In genomic region chr5:148856009-148856367, GRCh38 we compare ENCODE assay signal across 26 cellular contexts. TPM values are rescaled to one million over a fixed set of nuclear protein-coding genes. Genes with fewer than 3 reads are reported as not detected.
A peak's percentile ranks its signal among the peaks of the same experiment; 100 is the strongest.
DNase-seq lines count a peak whose midpoint lies in the region; ATAC-seq and TF ChIP-seq lines count a peak whose summit lies in the region.
"Had no signal": no experiment of that assay in that cellular context is flagged by ENCODE, and none has a peak within 500 bp of the region (broad histone marks: within the 10 kb centered on the region; RNA-seq: fewer than 3 reads in every experiment).

No MANE protein-coding gene starts in this region.

- H3K36me3 Mint-ChIP-seq in T-helper 1 cell treated with Interleukin-12 subunit alpha and Interleukin-12 subunit beta and Interleukin-4 antibody, amounts not matched to agents 30 μg/mL and 1 μg/mL, for 36 hours (ENCODE audit: low read depth): no peaks in the 10 kb centered on the region
- H3K36me3 Mint-ChIP-seq in progenitor cell of endocrine pancreas (ENCODE audit: insufficient read depth): no peaks in the 10 kb centered on the region
- H3K36me3 Mint-ChIP-seq: activated naive CD4-positive, alpha-beta T cell treated with anti-CD3 and anti-CD28 coated beads, Interleukin-2, amount 50 U/mL, for 24 hours had no signal

- no peaks in the 10 kb centered on the region for H3K27me3 ChIP-seq in spleen (replicated peaks in 1 of 7)
- H3K27me3 ChIP-seq: pancreas, suprapubic skin had no signal

- no peaks in the 10 kb centered on the region for H3K36me3 ChIP-seq in spleen
- H3K36me3 ChIP-seq: HAP-1, pancreas, suprapubic skin had no signal

- no peak for TF ChIP-seq CTCF in spleen (IDR thresholded peaks at IDR 0.05 in 8 of 11, conservative IDR thresholded peaks at IDR 0.05 in 3 of 11)
- no peak for TF ChIP-seq CTCF in progenitor cell of endocrine pancreas (IDR thresholded peaks at IDR 0.05; ENCODE audit: unreplicated experiment)

- no peak for TF ChIP-seq RAD21 in Ishikawa (IDR thresholded peaks at IDR 0.05; ENCODE audit: low read depth)

- peaks cover 19% of the 10 kb centered on the region for H3K4me1 Mint-ChIP-seq in T-helper 1 cell treated with Interleukin-12 subunit alpha and Interleukin-12 subunit beta and Interleukin-4 antibody, amounts not matched to agents 30 μg/mL and 1 μg/mL, for 36 hours (ENCODE audit: low read depth)
- no peaks in the 10 kb centered on the region for H3K4me1 Mint-ChIP-seq in progenitor cell of endocrine pancreas (ENCODE audit: low read depth)

- no peak for DNase-seq in T-helper 1 cell
- DNase-seq in left colon: peak; percentile 34 to 40
- no peak for DNase-seq in spleen
- no peak for DNase-seq in progenitor cell of endocrine pancreas (ENCODE audit: low spot score, unreplicated experiment)
- no peak for DNase-seq in Kasumi-1 (lab: John Stamatoyannopoulos, UW)
- no peak for DNase-seq in stimulated activated naive CD4-positive, alpha-beta T cell treated with Interleukin-2 at 50 U/mL for 16 hours (lab: John Stamatoyannopoulos, UW)
- DNase-seq: Caco-2; DND-41; effector CD4-positive, alpha-beta T cell; foreskin melanocyte; hippocampal formation; Karpas-422; mesenchymal stem cell; naive thymus-derived CD4-positive, alpha-beta T cell; NCI-H1694 treated with DMSO at 0.1 percent for 48 hours; NCI-H69; pancreas had no signal

- peaks cover 0 to 61% (median 37%) of the 10 kb centered on the region in 6 donors for H3K4me1 ChIP-seq in spleen
- H3K4me1 ChIP-seq: Caco-2, HAP-1, pancreas had no signal

- H3K4me3 Mint-ChIP-seq in T-helper 1 cell treated with Interleukin-12 subunit alpha and Interleukin-12 subunit beta and Interleukin-4 antibody, amounts not matched to agents 30 μg/mL and 1 μg/mL, for 36 hours: no peak overlapping the region
- H3K4me3 Mint-ChIP-seq in progenitor cell of endocrine pancreas (ENCODE audit: low read depth): no peak overlapping the region
- H3K4me3 Mint-ChIP-seq: activated naive CD4-positive, alpha-beta T cell treated with anti-CD3 and anti-CD28 coated beads, Interleukin-2, amount 50 U/mL, for 24 hours; naive thymus-derived CD4-positive, alpha-beta T cell had no signal

- H3K27ac Mint-ChIP-seq in T-helper 1 cell treated with Interleukin-12 subunit alpha and Interleukin-12 subunit beta and Interleukin-4 antibody, amounts not matched to agents 30 μg/mL and 1 μg/mL, for 36 hours: peak overlapping the region; percentile 4
- H3K27ac Mint-ChIP-seq in progenitor cell of endocrine pancreas: no peak overlapping the region
- H3K27ac Mint-ChIP-seq: activated naive CD4-positive, alpha-beta T cell treated with anti-CD3 and anti-CD28 coated beads, Interleukin-2, amount 50 U/mL, for 24 hours; activated T-helper 1 cell treated with anti-CD3 and anti-CD28 coated beads, Interleukin-12 subunit alpha, Interleukin-12 subunit beta, Interleukin-2, Interleukin-4 antibody, amounts not matched to agents 30 ng/mL and 10 ng/mL and 1 ng/mL, durations not matched to agents 14 hours and 24 hours and 36 hours had no signal

- no peaks in the 10 kb centered on the region for H3K9me3 Mint-ChIP-seq in T-helper 1 cell treated with Interleukin-12 subunit alpha and Interleukin-12 subunit beta and Interleukin-4 antibody, amounts not matched to agents 30 μg/mL and 1 μg/mL, for 36 hours
- no peaks in the 10 kb centered on the region for H3K9me3 Mint-ChIP-seq in progenitor cell of endocrine pancreas (ENCODE audit: low read depth)
- H3K9me3 Mint-ChIP-seq: activated naive CD4-positive, alpha-beta T cell treated with anti-CD3 and anti-CD28 coated beads, Interleukin-2, amount 50 U/mL, for 24 hours; activated T-helper 1 cell treated with anti-CD3 and anti-CD28 coated beads, Interleukin-12 subunit alpha, Interleukin-12 subunit beta, Interleukin-2, Interleukin-4 antibody, amounts not matched to agents 30 ng/mL and 10 ng/mL and 1 ng/mL, durations not matched to agents 14 hours and 24 hours and 36 hours had no signal

- no peak for TF ChIP-seq EP300 in Ishikawa (IDR thresholded peaks at IDR 0.05; ENCODE audit: borderline replicate concordance)

- no peak for TF ChIP-seq POLR2A in spleen (IDR thresholded peaks at IDR 0.05)

- no peak overlapping the region for H3K4me3 ChIP-seq in spleen
- H3K4me3 ChIP-seq: GM12878, HAP-1, pancreas, suprapubic skin had no signal

- H3K27ac ChIP-seq in spleen: peak overlapping the region in 6 of 8 donors; percentile 3 to 84 (median 61)
- H3K27ac ChIP-seq: pancreas had no signal

- no peaks in the 10 kb centered on the region for H3K9me3 ChIP-seq in spleen
- H3K9me3 ChIP-seq: Caco-2, HAP-1, pancreas, suprapubic skin had no signal

- intact Hi-C loops in left colon (cut with DNase I, micrococcal nuclease): no loop called here
- intact Hi-C loops in spleen (cut with DNase I; ENCODE audit: low total_unique reads): no loop called here

- peak; percentile 68 for ATAC-seq in left colon
- ATAC-seq: activated CD4-positive, CD25-positive, alpha-beta regulatory T cell treated with anti-CD3 and anti-CD28 coated beads, Interleukin-2, amount 50 U/mL, for 24 hours; esophagus mucosa; pancreas had no signal

- WGBS in spleen, 5 donors: 55 to 79% (median 73%) methylated on average over 2 of the region's 2 CpGs

- H3K27me3 Mint-ChIP-seq in T-helper 1 cell treated with Interleukin-12 subunit alpha and Interleukin-12 subunit beta and Interleukin-4 antibody, amounts not matched to agents 30 μg/mL and 1 μg/mL, for 36 hours (ENCODE audit: low read depth): peaks cover 19% of the 10 kb centered on the region
- peaks cover 10% of the 10 kb centered on the region for H3K27me3 Mint-ChIP-seq in progenitor cell of endocrine pancreas
- H3K27me3 Mint-ChIP-seq: activated naive CD4-positive, alpha-beta T cell treated with anti-CD3 and anti-CD28 coated beads, Interleukin-2, amount 50 U/mL, for 24 hours had no signal

TF ChIP-seq in Ishikawa, 13 proteins besides CTCF, POLR2A, EP300 and RAD21:
- TF ChIP-seq TAF1 (IDR thresholded peaks at IDR 0.05; ENCODE audit: low read depth): no peak
- TF ChIP-seq NFIC (IDR thresholded peaks at IDR 0.05): peak; percentile 20; the same call in 1 of the 2 replicates
TF ChIP-seq in Ishikawa: peak in this region for 1.

RNA-seq across cellular contexts. Expression of gene ADRB2, which starts 29.6 kb away (rescaled TPM):
- total RNA-seq in left colon (1 to 10 TPM in 1 of 2 donors, under 1 TPM in 1; 0.55 to 1.4 TPM), spleen (10 to 100 TPM in 4 of 7 donors, 1 to 10 TPM in 3; 8.7 to 23.1 (median 14.9) TPM), progenitor cell of endocrine pancreas (0.12 and 0.22 TPM in 2 replicates)
- polyA plus RNA-seq in spleen: 1 to 10 TPM; 1.2 to 3.1 (median 2.4) TPM
- total RNA-seq: Caco-2 had no signal

Comparison
In these comparisons a context has a peak if more than half of its experiments do, and no peak if none do; other contexts are left out.
1. DNase-seq: peak in left colon (2 of 2); none in T-helper 1 cell (0 of 5), spleen (single experiment), progenitor cell of endocrine pancreas (single experiment), Kasumi-1 (0 of 2) and stimulated activated naive CD4-positive, alpha-beta T cell treated with Interleukin-2 at 50 U/mL for 16 hours (single experiment).